In genomic region chr5:52177193-52177592, GRCh38 we compare ENCODE assay signal across 16 cellular contexts.
A peak's percentile ranks its signal among the peaks of the same experiment; 100 is the strongest.
DNase-seq lines count a peak whose midpoint lies in the region.
"Had no signal": no experiment of that assay in that cellular context is flagged by ENCODE, and none has a peak within 500 bp of the region (broad histone marks: within the 10 kb centered on the region; RNA-seq: fewer than 3 reads in every experiment).

No MANE protein-coding gene starts in this region.

- H3K27me3 ChIP-seq in neuronal stem cell (ENCODE audit: control insufficient read depth in 3 of 3, insufficient read depth in 3 of 3, low read depth in 1 of 3, low read length in 3 of 3) = no peaks in the 10 kb centered on the region
- H3K27me3 ChIP-seq: BE2C had no signal

- DNase-seq in COR-L47 (lab: John Stamatoyannopoulos, UW) = peak; percentile 12
- peak; percentile 98 for DNase-seq in NCI-H1105 treated with DMSO at 0.1 percent for 48 hours (lab: John Stamatoyannopoulos, UW)
- DNase-seq in NCI-H82 treated with DMSO at 0.1 percent for 48 hours (lab: John Stamatoyannopoulos, UW; ENCODE audit: unreplicated experiment) = peak; percentile 15
- no peak for DNase-seq in neuronal stem cell (ENCODE audit: low spot score)
- DNase-seq in DMS79 (lab: John Stamatoyannopoulos, UW) = no peak
- no peak for DNase-seq in midbrain (lab: John Stamatoyannopoulos, UW)
- DNase-seq in ureter (ENCODE audit: low spot score) = no peak
- DNase-seq: ACHN; BE2C; C1 segment of cervical spinal cord; CD4-positive, CD25-positive, alpha-beta regulatory T cell; DMS153; DMS79 treated with DMSO at 0.1 percent for 48 hours; GF-D8; GOT3; H7 had no signal

- no peak overlapping the region for H3K4ac ChIP-seq in neuronal stem cell (ENCODE audit: low read length)

- H3K79me1 ChIP-seq in neuronal stem cell (ENCODE audit: low read depth, low read length) = no peaks in the 10 kb centered on the region

- H2AK5ac ChIP-seq in neuronal stem cell (ENCODE audit: low read depth, low read length) = no peak overlapping the region

- H2BK120ac ChIP-seq in neuronal stem cell (ENCODE audit: low read depth, low read length) = no peak overlapping the region

- no peaks in the 10 kb centered on the region for H3K36me3 ChIP-seq in neuronal stem cell (replicated peaks in 1 of 2; ENCODE audit: control insufficient read depth in 2 of 2, insufficient read depth in 2 of 2, low read length in 2 of 2)
- H3K36me3 ChIP-seq: BE2C had no signal

- no peak overlapping the region for H3K14ac ChIP-seq in neuronal stem cell (ENCODE audit: low read length)

- H2AFZ ChIP-seq in neuronal stem cell (ENCODE audit: low read length) = peak overlapping the region; percentile 53

- no peaks in the 10 kb centered on the region for H3K4me1 ChIP-seq in neuronal stem cell (ENCODE audit: control insufficient read depth in 2 of 2, insufficient read depth in 1 of 2, low read depth in 1 of 2, low read length in 2 of 2)

- H2BK15ac ChIP-seq in neuronal stem cell (ENCODE audit: low read length) = no peak overlapping the region

- no peak overlapping the region for H3K4me2 ChIP-seq in neuronal stem cell (ENCODE audit: insufficient read depth, low read length, poor library complexity, severe bottlenecking)

- H3K9me3 ChIP-seq in neuronal stem cell (replicated peaks in 1 of 2; ENCODE audit: control insufficient read depth in 2 of 2, insufficient read depth in 1 of 2, low read depth in 1 of 2, low read length in 2 of 2) = no peaks in the 10 kb centered on the region
- H3K9me3 ChIP-seq: BE2C had no signal

- no peak overlapping the region for H4K91ac ChIP-seq in neuronal stem cell (ENCODE audit: low read depth, low read length, poor library complexity)

- H2BK5ac ChIP-seq in neuronal stem cell (ENCODE audit: low read length) = no peak overlapping the region

- no peak overlapping the region for H4K8ac ChIP-seq in neuronal stem cell (ENCODE audit: low read depth, low read length)

- no peak overlapping the region for H3K23ac ChIP-seq in neuronal stem cell (ENCODE audit: low read depth, low read length, poor library complexity)

- WGBS in neuronal stem cell (ENCODE audit: extremely low coverage in 2 of 2, insufficient read length in 2 of 2, insufficient replicate concordance in 1 of 2), 2 donors = no CpG with 5 or more reads among the region's 1 CpG

- no peak overlapping the region for H3K9ac ChIP-seq in neuronal stem cell (ENCODE audit: low read depth, low read length, poor library complexity)

- H3K4me3 ChIP-seq in neuronal stem cell (ENCODE audit: low read length in 2 of 2) = no peak overlapping the region

- no peak overlapping the region for H2BK12ac ChIP-seq in neuronal stem cell (ENCODE audit: low read length)

- H3K18ac ChIP-seq in neuronal stem cell (ENCODE audit: low read length) = no peak overlapping the region

- H3K27ac ChIP-seq in neuronal stem cell (replicated peaks; ENCODE audit: low read length) = no peak overlapping the region

Comparison
In these comparisons a context has a peak if more than half of its experiments do, and no peak if none do; other contexts are left out.
1. DNase-seq: peak in COR-L47 (single experiment), NCI-H1105 treated with DMSO at 0.1 percent for 48 hours (single experiment) and NCI-H82 treated with DMSO at 0.1 percent for 48 hours (single experiment); none in neuronal stem cell (single experiment), DMS79 (single experiment), midbrain (single experiment) and ureter (single experiment).